ENCODE assay signal across 8 cellular contexts in the genomic region with DNA sequence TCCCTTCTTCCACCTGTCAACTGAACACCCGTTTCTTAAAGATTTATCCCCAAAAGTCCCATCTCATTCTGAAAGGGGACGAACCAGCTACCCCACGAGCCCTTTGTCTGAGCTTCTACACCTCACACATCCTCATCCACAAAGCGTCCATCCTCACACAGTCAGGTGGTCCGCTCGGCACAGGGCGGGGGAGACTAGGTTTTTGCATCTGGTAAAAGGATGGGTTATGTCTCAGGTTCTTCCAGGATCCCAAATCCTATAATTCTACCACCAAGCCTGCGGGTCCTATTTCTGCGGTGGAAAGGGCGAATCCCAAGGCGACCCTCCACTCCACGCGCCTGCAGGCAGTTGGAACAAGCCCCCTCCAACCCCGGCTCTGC. TPM values are rescaled to one million over a fixed set of nuclear protein-coding genes. Genes with fewer than 3 reads are reported as not detected.
DNase-seq lines count a peak whose midpoint lies in the region; ATAC-seq, FAIRE-seq and TF ChIP-seq lines count a peak whose summit lies in the region.

No MANE protein-coding gene starts in this region.

- H3K36me3 Mint-ChIP-seq in activated T-cell treated with anti-CD3 and anti-CD28 coated beads, Interleukin-2, amount 50 U/mL, for 4 hours (ENCODE audit: insufficient read depth), result peaks cover 2% of the 10 kb centered on the region
- H3K36me3 Mint-ChIP-seq in type B pancreatic cell, result no peaks in the 10 kb centered on the region

- H3K9me3 Mint-ChIP-seq in activated T-cell treated with anti-CD3 and anti-CD28 coated beads, Interleukin-2, amount 50 U/mL, for 4 hours, result no peaks in the 10 kb centered on the region
- no peaks in the 10 kb centered on the region for H3K9me3 Mint-ChIP-seq in type B pancreatic cell

- H3K9me3 ChIP-seq in MG63 (no peaks in the 10 kb centered on the region), lung (ENCODE audit: control insufficient read depth in 2 of 2, insufficient read depth in 1 of 2, low read length in 1 of 2) (no peaks in the 10 kb centered on the region)

- no peak for DNase-seq in activated T-cell treated with anti-CD3 and anti-CD28 coated beads, Interleukin-2, amount 50 U/mL, for 4 hours
- DNase-seq in activated T-cell treated with anti-CD3 and anti-CD28 coated beads, Interleukin-2, amount 50 U/mL, for 1 hour, result no peak
- no peak for DNase-seq in MG63
- DNase-seq in bronchial epithelial cell (ENCODE audit: low read depth), result no peak
- DNase-seq in lung (ENCODE audit: low spot score), result no peak
- DNase-seq in type B pancreatic cell (ENCODE audit: extremely low spot score, unreplicated experiment), result no peak
- no peak for DNase-seq in NCI-H187 treated with DMSO at 0.1 percent for 48 hours (lab: John Stamatoyannopoulos, UW)
- no peak for DNase-seq in NCI-H1417 treated with DMSO at 0.1 percent for 48 hours (lab: John Stamatoyannopoulos, UW)

- TF ChIP-seq CTCF in bronchial epithelial cell (IDR thresholded peaks at IDR 0.05; ENCODE audit: insufficient read depth, low read length, severe bottlenecking) (no peak), lung (IDR thresholded peaks at IDR 0.05; ENCODE audit: control extremely low read depth, extremely low read depth) (no peak), type B pancreatic cell (conservative IDR thresholded peaks at IDR 0.05) (no peak)

- H3K27me3 Mint-ChIP-seq in activated T-cell treated with anti-CD3 and anti-CD28 coated beads, Interleukin-2, amount 50 U/mL, for 4 hours (ENCODE audit: low read depth), result no peaks in the 10 kb centered on the region
- H3K27me3 Mint-ChIP-seq in type B pancreatic cell, result no peaks in the 10 kb centered on the region

- WGBS in lung, 2 donors, result 1 to 2% methylated on average over 14 of the region's 14 CpGs

- H3K4me1 Mint-ChIP-seq in activated T-cell treated with anti-CD3 and anti-CD28 coated beads, Interleukin-2, amount 50 U/mL, for 4 hours (ENCODE audit: low read depth), result peaks cover 29% of the 10 kb centered on the region
- peaks cover 18% of the 10 kb centered on the region for H3K4me1 Mint-ChIP-seq in type B pancreatic cell (ENCODE audit: unreplicated experiment)

- peak overlapping the region; percentile 97 for H3K4me3 Mint-ChIP-seq in activated T-cell treated with anti-CD3 and anti-CD28 coated beads, Interleukin-2, amount 50 U/mL, for 4 hours
- H3K4me3 Mint-ChIP-seq in type B pancreatic cell, result peak overlapping the region; percentile 92

- ATAC-seq in activated T-cell treated with anti-CD3 and anti-CD28 coated beads, Interleukin-2, amount 50 U/mL, for 4 hours, result peak; percentile 32 to 42
- ATAC-seq in lung (ENCODE audit: insufficient read depth, low FRiP score), result no peak

- peak overlapping the region; percentile 82 for H3K27ac Mint-ChIP-seq in type B pancreatic cell

- H3K27me3 ChIP-seq in MG63 (no peaks in the 10 kb centered on the region), bronchial epithelial cell (ENCODE audit: control insufficient read depth, insufficient read depth, low read length) (no peaks in the 10 kb centered on the region), lung (ENCODE audit: control insufficient read depth, insufficient read depth) (no peaks in the 10 kb centered on the region)

- H3K36me3 ChIP-seq in MG63 (no peaks in the 10 kb centered on the region), bronchial epithelial cell (ENCODE audit: control insufficient read depth, insufficient read depth, low read length) (no peaks in the 10 kb centered on the region), lung (ENCODE audit: control insufficient read depth in 2 of 2, insufficient read depth in 2 of 2, low read length in 2 of 2) (peaks cover 0 to 5% of the 10 kb centered on the region in 2 donors)

- H3K4me3 ChIP-seq in MG63 (peak overlapping the region; percentile 93), bronchial epithelial cell (ENCODE audit: low read depth, low read length) (peak overlapping the region; percentile 84), lung (peak overlapping the region; percentile 72)

- peaks cover 0 to 4% of the 10 kb centered on the region in 2 donors for H3K4me1 ChIP-seq in lung (ENCODE audit: control insufficient read depth in 2 of 2, insufficient read depth in 2 of 2, low read length in 2 of 2)

- no peak for FAIRE-seq in bronchial epithelial cell (lab: Jason Lieb, UNC)

- H3K27ac ChIP-seq in lung (ENCODE audit: low read depth in 1 of 2, low read length in 1 of 2), result peak overlapping the region; percentile 17 to 53

RNA-seq across cellular contexts. Expression of a gene that starts 0.5 kb away (rescaled TPM):
- total RNA-seq in activated T-cell treated with anti-CD3 and anti-CD28 coated beads, Interleukin-2, amount 50 U/mL, for 4 hours, result 10 to 100 TPM; 17.3 to 22.0 (median 20.2) TPM
- total RNA-seq in MG63 (2014; rRNA removed; shearing (Covaris generic); ENCODE audit: low replicate concordance), result 11.8 and 13.4 TPM in 2 replicates
- total RNA-seq in bronchial epithelial cell (17.9 and 23.6 TPM in 2 replicates), lung (10 to 100 TPM; 18.4 to 26.3 TPM), type B pancreatic cell (ENCODE audit: low replicate concordance) (31.7 and 34.3 TPM in 2 replicates)
- 10 to 100 TPM; 10.1 to 13.7 TPM for polyA plus RNA-seq in lung

RNA-seq across cellular contexts. Expression of a gene that starts 52.0 kb away (rescaled TPM):
- under 1 TPM; 0.35 to 0.63 (median 0.46) TPM for total RNA-seq in activated T-cell treated with anti-CD3 and anti-CD28 coated beads, Interleukin-2, amount 50 U/mL, for 4 hours
- not detected in 2 replicates for total RNA-seq in MG63 (2014; rRNA removed; shearing (Covaris generic); ENCODE audit: low replicate concordance)
- 0.26 and 0.79 TPM in 2 replicates for total RNA-seq in bronchial epithelial cell
- 1 to 10 TPM; 6.1 to 6.4 TPM for total RNA-seq in lung
- polyA plus RNA-seq in lung, result 1 to 10 TPM; 3.7 to 4.4 TPM
- total RNA-seq in type B pancreatic cell (ENCODE audit: low replicate concordance), result 1.5 and 2.8 TPM in 2 replicates

RNA-seq across cellular contexts. Expression of a gene that starts 52.1 kb away (rescaled TPM):
- total RNA-seq in activated T-cell treated with anti-CD3 and anti-CD28 coated beads, Interleukin-2, amount 50 U/mL, for 4 hours, result 10 to 100 TPM; 13.9 to 16.7 (median 14.1) TPM
- 8.8 and 15.7 TPM in 2 replicates for total RNA-seq in MG63 (2014; rRNA removed; shearing (Covaris generic); ENCODE audit: low replicate concordance)
- 12.8 and 15.5 TPM in 2 replicates for total RNA-seq in bronchial epithelial cell
- 10 to 100 TPM; 27.1 to 35.9 TPM for total RNA-seq in lung
- 10 to 100 TPM; 24.4 to 35.0 TPM for polyA plus RNA-seq in lung
- 12.2 and 18.8 TPM in 2 replicates for total RNA-seq in type B pancreatic cell (ENCODE audit: low replicate concordance)

RNA-seq across cellular contexts. Expression of a gene that starts 57.9 kb away (rescaled TPM):
- 10 to 100 TPM; 12.0 to 12.5 (median 12.5) TPM for total RNA-seq in activated T-cell treated with anti-CD3 and anti-CD28 coated beads, Interleukin-2, amount 50 U/mL, for 4 hours
- total RNA-seq in MG63 (2014; rRNA removed; shearing (Covaris generic); ENCODE audit: low replicate concordance), result 0.89 and 1.5 TPM in 2 replicates
- total RNA-seq in bronchial epithelial cell (2.6 and 4.4 TPM in 2 replicates), lung (1 to 10 TPM; 1.4 to 6.2 TPM), type B pancreatic cell (ENCODE audit: low replicate concordance) (4.7 and 6.5 TPM in 2 replicates)
- polyA plus RNA-seq in lung, result 1 to 10 TPM; 4.4 to 5.0 TPM

RNA-seq across cellular contexts. Expression of a gene that starts 58.6 kb away (rescaled TPM):
- total RNA-seq in activated T-cell treated with anti-CD3 and anti-CD28 coated beads, Interleukin-2, amount 50 U/mL, for 4 hours, result 10 to 100 TPM; 87.5 to 89.7 (median 89.4) TPM
- total RNA-seq in MG63 (2014; rRNA removed; shearing (Covaris generic); ENCODE audit: low replicate concordance), result 24.4 and 24.7 TPM in 2 replicates
- total RNA-seq in bronchial epithelial cell, result 8.4 and 11.0 TPM in 2 replicates
- total RNA-seq in lung, result 10 to 100 TPM; 13.4 to 19.7 TPM
- polyA plus RNA-seq in lung, result 10 to 100 TPM; 13.2 to 18.4 TPM
- total RNA-seq in type B pancreatic cell (ENCODE audit: low replicate concordance), result 19.9 and 31.6 TPM in 2 replicates
